In genomic region chr4:1154523-1155182, GRCh38 we compare ENCODE assay signal across 13 cellular contexts. TPM values are rescaled to one million over a fixed set of nuclear protein-coding genes. Genes with fewer than 3 reads are reported as not detected.
DNase-seq lines count a peak whose midpoint lies in the region; TF ChIP-seq lines count a peak whose summit lies in the region.
"Had no signal": no experiment of that assay in that cellular context is flagged by ENCODE, and none has a peak within 500 bp of the region (broad histone marks: within the 10 kb centered on the region; RNA-seq: fewer than 3 reads in every experiment).

No MANE protein-coding gene starts in this region.

- intact Hi-C loops in tibial artery (cut with DNase I; ENCODE audit: low total_unique reads), result no loop called here

- no peak for TF ChIP-seq CTCF in tibial artery (IDR thresholded peaks at IDR 0.05)

- peak; percentile 24 for DNase-seq in NCI-H2196 (lab: John Stamatoyannopoulos, UW; ENCODE audit: unreplicated experiment)
- DNase-seq in NCI-H2196 treated with DMSO at 0.1 percent for 48 hours (lab: John Stamatoyannopoulos, UW; ENCODE audit: unreplicated experiment), result no peak
- peak; percentile 36 for DNase-seq in SK-MEL-5 (ENCODE audit: low read depth, low spot score)
- DNase-seq in hepatic stellate cell (ENCODE audit: low spot score), result peak; percentile 87
- DNase-seq in tibial artery, result peak; percentile 82 to 95
- DNase-seq in stimulated activated CD4-positive, alpha-beta T cell treated with anti-CD3 and anti-CD28 coated beads, Interleukin-2, amount 100 ng/mL, for 48 hours, result no peak
- DNase-seq in Kasumi-1 (lab: John Stamatoyannopoulos, UW), result no peak
- no peak for DNase-seq in activated naive CD4-positive, alpha-beta T cell treated with anti-CD3 and anti-CD28 coated beads, Interleukin-2, amount 50 U/mL, for 16 hours
- DNase-seq: activated T-cell treated with anti-CD3 and anti-CD28 coated beads for 4 hours, amniotic stem cell had no signal

- H3K9me3 ChIP-seq in tibial artery, result peaks cover 0 to 8% (median 0%) of the 10 kb centered on the region in 3 donors
- H3K9me3 ChIP-seq: neutrophil had no signal

- H3K4me1 ChIP-seq in tibial artery, result peaks cover 0 to 22% (median 15%) of the 10 kb centered on the region in 4 donors

- in situ Hi-C loops in SK-MEL-5 (cut with HindIII; ENCODE audit: low pct_unique_long_range_greater_than_20kb, low sequenced_read_pairs), result no loop called here

- H3K27me3 ChIP-seq in tibial artery, result no peaks in the 10 kb centered on the region

- H3K36me3 ChIP-seq in tibial artery, result no peaks in the 10 kb centered on the region
- H3K36me3 ChIP-seq: neutrophil had no signal

- H3K4me3 ChIP-seq in tibial artery, result peak overlapping the region; percentile 41

- H3K27ac ChIP-seq in tibial artery, result peak overlapping the region; percentile 78 to 89
- H3K27ac ChIP-seq: neutrophil had no signal

RNA-seq across cellular contexts. Expression of gene SPON2, which starts 17.7 kb away (rescaled TPM):
- 0.80 and 1.1 TPM in 2 replicates for total RNA-seq in SK-MEL-5 (2014; rRNA removed; shearing (Covaris generic))
- 1.4 and 2.0 TPM in 2 replicates for polyA plus RNA-seq in SK-MEL-5 (2015; cell fraction: cytosol; rRNA removed)
- 11.7 and 14.4 TPM in 2 replicates for polyA plus RNA-seq in SK-MEL-5 (2015; cell fraction: nucleus; rRNA removed)
- total RNA-seq: G401 had no signal

RNA-seq across cellular contexts. Expression of gene RNF212, which starts 41.3 kb away (rescaled TPM):
- total RNA-seq in SK-MEL-5 (2014; rRNA removed; shearing (Covaris generic)), result not detected in 2 replicates
- polyA plus RNA-seq in SK-MEL-5 (2015; cell fraction: cytosol; rRNA removed), result not detected in 2 replicates
- polyA plus RNA-seq in SK-MEL-5 (2015; cell fraction: nucleus; rRNA removed), result not detected in 2 replicates
- total RNA-seq: G401, LHCN-M2 had no signal

Comparison
In these comparisons a context has a peak if more than half of its experiments do, and no peak if none do; other contexts are left out.
1. DNase-seq: peak in NCI-H2196 (single experiment), SK-MEL-5 (single experiment), hepatic stellate cell (single experiment) and tibial artery (2 of 2); none in NCI-H2196 treated with DMSO at 0.1 percent for 48 hours (single experiment), stimulated activated CD4-positive, alpha-beta T cell treated with anti-CD3 and anti-CD28 coated beads, Interleukin-2, amount 100 ng/mL, for 48 hours (0 of 2), Kasumi-1 (0 of 2) and activated naive CD4-positive, alpha-beta T cell treated with anti-CD3 and anti-CD28 coated beads, Interleukin-2, amount 50 U/mL, for 16 hours (single experiment).